In genomic region chr22:32904044-32904443, GRCh38 we compare ENCODE assay signal across 10 cellular contexts.
DNase-seq lines count a peak whose midpoint lies in the region; ATAC-seq, FAIRE-seq and TF ChIP-seq lines count a peak whose summit lies in the region.
"Had no signal": no experiment of that assay in that cellular context is flagged by ENCODE, and none has a peak within 500 bp of the region (broad histone marks: within the 10 kb centered on the region; RNA-seq: fewer than 3 reads in every experiment).

No MANE protein-coding gene starts in this region.

- intact Hi-C loops in right lobe of liver (cut with DNase I) (no loop called here), vagina (cut with DNase I) (no loop called here)

- TF ChIP-seq CTCF in right lobe of liver (IDR thresholded peaks at IDR 0.05) (no peak), vagina (IDR thresholded peaks at IDR 0.05) (no peak)

- ATAC-seq in right lobe of liver: peak; percentile 61 to 80 (median 70)

- H3K9me3 ChIP-seq in right lobe of liver (no peaks in the 10 kb centered on the region), vagina (no peaks in the 10 kb centered on the region)
- H3K9me3 ChIP-seq: ovary, tibial artery had no signal

- DNase-seq in D341Med (ENCODE audit: low spot score): peak; percentile 47
- DNase-seq in HuH-7.5 (ENCODE audit: low spot score): peak; percentile 33
- peak; percentile 56 for DNase-seq in astrocyte of the hippocampus (ENCODE audit: low read depth, low spot score)
- DNase-seq in right lobe of liver: no peak
- no peak for DNase-seq in vagina (ENCODE audit: extremely low spot score in 2 of 2)
- no peak for DNase-seq in activated effector memory CD4-positive, alpha-beta T cell treated with Interleukin-2 at 50 U/mL for 16 hours
- DNase-seq in NCI-H1436 (lab: John Stamatoyannopoulos, UW): no peak
- DNase-seq in GM12892 (ENCODE audit: insufficient read length): no peak
- DNase-seq: tibial artery had no signal

- H3K27me3 ChIP-seq in right lobe of liver (no peaks in the 10 kb centered on the region), vagina (no peaks in the 10 kb centered on the region)
- H3K27me3 ChIP-seq: ovary, tibial artery had no signal

- H3K36me3 ChIP-seq in right lobe of liver (no peaks in the 10 kb centered on the region), vagina (no peaks in the 10 kb centered on the region)
- H3K36me3 ChIP-seq: ovary, tibial artery had no signal

- TF ChIP-seq POLR2A in right lobe of liver (IDR thresholded peaks at IDR 0.05): no peak
- no peak for TF ChIP-seq POLR2A in vagina (IDR thresholded peaks at IDR 0.05)
- no peak for TF ChIP-seq POLR2A in GM12892 (IDR thresholded peaks at IDR 0.05; ENCODE audit: low read depth, low read length)

- no peaks in the 10 kb centered on the region for H3K4me1 ChIP-seq in right lobe of liver
- no peaks in the 10 kb centered on the region for H3K4me1 ChIP-seq in vagina
- H3K4me1 ChIP-seq: tibial artery had no signal

- no peak overlapping the region for H3K4me3 ChIP-seq in right lobe of liver
- no peak overlapping the region for H3K4me3 ChIP-seq in vagina
- H3K4me3 ChIP-seq: ovary, tibial artery had no signal

- H3K27ac ChIP-seq in right lobe of liver (no peak overlapping the region), vagina (no peak overlapping the region)
- H3K27ac ChIP-seq: ovary, tibial artery had no signal

- 100% methylated on average over 2 of the region's 3 CpGs for WGBS in right lobe of liver (ENCODE audit: insufficient coverage, low coverage, low lambda C conversion rate, missing lambda C conversion rate)

- no peak for FAIRE-seq in GM12892 (lab: Jason Lieb, UNC)

Comparison
In these comparisons a context has a peak if more than half of its experiments do, and no peak if none do; other contexts are left out.
1. DNase-seq: peak in D341Med (single experiment), HuH-7.5 (single experiment) and astrocyte of the hippocampus (single experiment); none in right lobe of liver (0 of 3), vagina (0 of 2), activated effector memory CD4-positive, alpha-beta T cell treated with Interleukin-2 at 50 U/mL for 16 hours (single experiment), NCI-H1436 (single experiment) and GM12892 (single experiment).